23 cellular contexts compared by ENCODE assay signal in genomic region chr19:3696660-3696995, GRCh38. TPM values are rescaled to one million over a fixed set of nuclear protein-coding genes. Genes with fewer than 3 reads are reported as not detected.
DNase-seq lines count a peak whose midpoint lies in the region; ATAC-seq and TF ChIP-seq lines count a peak whose summit lies in the region.
"Had no signal": no experiment of that assay in that cellular context is flagged by ENCODE, and none has a peak within 500 bp of the region (broad histone marks: within the 10 kb centered on the region; RNA-seq: fewer than 3 reads in every experiment).

No MANE protein-coding gene starts in this region.

- CTCF ChIA-PET in WTC11 (lab: Charles Lee), result no interaction called here

- no peak overlapping the region for H4K91ac ChIP-seq in neuronal stem cell (ENCODE audit: low read depth, low read length, poor library complexity)

- ATAC-seq in gastroesophageal sphincter, result no peak
- no peak for ATAC-seq in WTC11
- no peak for ATAC-seq in GM21381 (IDR thresholded peaks at IDR 0.05; ENCODE audit: unreplicated experiment)
- ATAC-seq: CD8-positive, alpha-beta T cell; GM23338; Panc1 had no signal

- H3K4me3 ChIP-seq in ascending aorta (no peak overlapping the region), gastroesophageal sphincter (no peak overlapping the region), neuronal stem cell (ENCODE audit: low read length in 2 of 2) (no peak overlapping the region), tibial artery (no peak overlapping the region)
- H3K4me3 ChIP-seq: BLaER1, GM23338 had no signal

- no peaks in the 10 kb centered on the region for H3K36me3 Mint-ChIP-seq in WTC11

- DNase-seq in ascending aorta (ENCODE audit: low spot score in 2 of 2) (no peak), neuronal stem cell (ENCODE audit: low spot score) (no peak), tibial artery (no peak), WTC11 (ENCODE audit: low spot score) (no peak), Ammon's horn (ENCODE audit: low spot score) (no peak)
- DNase-seq in activated CD4-positive, alpha-beta T cell treated with anti-CD3 and anti-CD28 coated beads for 1 hour, result no peak
- DNase-seq: CD8-positive, alpha-beta T cell; DMS153; HCEC 1CT; NCI-H1092 treated with DMSO at 0.1 percent for 48 hours; NCI-H1436 treated with DMSO at 0.1 percent for 48 hours; NCI-H2029; NCI-H226; NCI-H510A treated with DMSO at 0.1 percent for 48 hours; NCI-H748 treated with DMSO at 0.1 percent for 48 hours; NK-92 treated with Interleukin-12 subunit alpha and Interleukin-12 subunit beta, amount 100 ng/mL, for 24 hours; SIG-M5 had no signal

- no peak overlapping the region for H3K14ac ChIP-seq in neuronal stem cell (ENCODE audit: low read length)

- POLR2A ChIA-PET in WTC11 (lab: Charles Lee), result no interaction called here

- H3K27ac ChIP-seq in ascending aorta, result peak overlapping the region; percentile 19 to 80
- H3K27ac ChIP-seq in gastroesophageal sphincter, result peak overlapping the region in 3 of 4 donors; percentile 90 to 98 (median 95)
- no peak overlapping the region for H3K27ac ChIP-seq in neuronal stem cell (replicated peaks; ENCODE audit: low read length)
- H3K27ac ChIP-seq in tibial artery, result peak overlapping the region; percentile 86 to 87
- H3K27ac ChIP-seq: BLaER1, KMS-11 had no signal

- no peak overlapping the region for H2BK5ac ChIP-seq in neuronal stem cell (ENCODE audit: low read length)

- H3K79me1 ChIP-seq in neuronal stem cell (ENCODE audit: low read depth, low read length), result peaks cover 57% of the 10 kb centered on the region

- peak overlapping the region; percentile 75 for H3K9ac ChIP-seq in neuronal stem cell (ENCODE audit: low read depth, low read length, poor library complexity)
- H3K9ac ChIP-seq: BLaER1, KMS-11 had no signal

- TF ChIP-seq CTCF in ascending aorta (IDR thresholded peaks at IDR 0.05), result no peak
- no peak for TF ChIP-seq CTCF in gastroesophageal sphincter (IDR thresholded peaks at IDR 0.05)
- TF ChIP-seq CTCF in tibial artery (IDR thresholded peaks at IDR 0.05), result no peak
- no peak for TF ChIP-seq CTCF in WTC11 (IDR thresholded peaks at IDR 0.05)

- no peak overlapping the region for H3K4ac ChIP-seq in neuronal stem cell (ENCODE audit: low read length)

- H2AK5ac ChIP-seq in neuronal stem cell (ENCODE audit: low read depth, low read length), result no peak overlapping the region

- intact Hi-C loops in ascending aorta (cut with DNase I), result no loop called here
- intact Hi-C loops in tibial artery (cut with DNase I; ENCODE audit: low total_unique reads), result no loop called here

- H4K8ac ChIP-seq in neuronal stem cell (ENCODE audit: low read depth, low read length), result no peak overlapping the region

- no peaks in the 10 kb centered on the region for H3K9me3 ChIP-seq in ascending aorta
- no peaks in the 10 kb centered on the region for H3K9me3 ChIP-seq in gastroesophageal sphincter
- peaks cover 0 to 2% of the 10 kb centered on the region in 2 donors for H3K9me3 ChIP-seq in neuronal stem cell (replicated peaks in 1 of 2; ENCODE audit: control insufficient read depth in 2 of 2, insufficient read depth in 1 of 2, low read depth in 1 of 2, low read length in 2 of 2)
- no peaks in the 10 kb centered on the region for H3K9me3 ChIP-seq in tibial artery
- H3K9me3 ChIP-seq: BLaER1 had no signal

- H3K23ac ChIP-seq in neuronal stem cell (ENCODE audit: low read depth, low read length, poor library complexity), result peak overlapping the region; percentile 90

- no peak overlapping the region for H3K27ac Mint-ChIP-seq in WTC11
- H3K27ac Mint-ChIP-seq: CD8-positive, alpha-beta T cell; GM23338 had no signal

- H3K27me3 ChIP-seq in ascending aorta, result no peaks in the 10 kb centered on the region
- no peaks in the 10 kb centered on the region for H3K27me3 ChIP-seq in gastroesophageal sphincter
- no peaks in the 10 kb centered on the region for H3K27me3 ChIP-seq in neuronal stem cell (ENCODE audit: control insufficient read depth in 3 of 3, insufficient read depth in 3 of 3, low read depth in 1 of 3, low read length in 3 of 3)
- no peaks in the 10 kb centered on the region for H3K27me3 ChIP-seq in tibial artery
- H3K27me3 ChIP-seq: BLaER1 had no signal

- no peak for TF ChIP-seq EP300 in gastroesophageal sphincter (IDR thresholded peaks at IDR 0.05)

- no peak overlapping the region for H2BK15ac ChIP-seq in neuronal stem cell (ENCODE audit: low read length)

- H3K18ac ChIP-seq in neuronal stem cell (ENCODE audit: low read length), result no peak overlapping the region

- H3K4me1 ChIP-seq in ascending aorta, result peaks cover 12 to 41% of the 10 kb centered on the region in 2 donors
- peaks cover 0 to 78% (median 26%) of the 10 kb centered on the region in 3 donors for H3K4me1 ChIP-seq in gastroesophageal sphincter
- H3K4me1 ChIP-seq in neuronal stem cell (ENCODE audit: control insufficient read depth in 2 of 2, insufficient read depth in 1 of 2, low read depth in 1 of 2, low read length in 2 of 2), result peaks cover 6 to 8% of the 10 kb centered on the region in 2 donors
- peaks cover 0 to 71% (median 49%) of the 10 kb centered on the region in 4 donors for H3K4me1 ChIP-seq in tibial artery

- H2BK12ac ChIP-seq in neuronal stem cell (ENCODE audit: low read length), result no peak overlapping the region

- H3K4me3 Mint-ChIP-seq in WTC11, result no peak overlapping the region
- H3K4me3 Mint-ChIP-seq: CD8-positive, alpha-beta T cell; GM23338 had no signal

- H2BK120ac ChIP-seq in neuronal stem cell (ENCODE audit: low read depth, low read length), result no peak overlapping the region

- no peak overlapping the region for H2AFZ ChIP-seq in neuronal stem cell (ENCODE audit: low read length)
- H2AFZ ChIP-seq: GM23338 had no signal

- no peaks in the 10 kb centered on the region for H3K27me3 Mint-ChIP-seq in WTC11 (ENCODE audit: low read depth)

- 69 to 81% methylated on average over 2 to 7 of the region's 10 CpGs for WGBS in gastroesophageal sphincter (ENCODE audit: low coverage in 1 of 2), 2 donors
- no CpG with 5 or more reads among the region's 10 CpGs for WGBS in neuronal stem cell (ENCODE audit: extremely low coverage in 2 of 2, insufficient read length in 2 of 2, insufficient replicate concordance in 1 of 2), 2 donors

- H3K36me3 ChIP-seq in ascending aorta, result peaks cover 4 to 7% of the 10 kb centered on the region in 2 donors
- peaks cover 0 to 14% of the 10 kb centered on the region in 2 donors for H3K36me3 ChIP-seq in gastroesophageal sphincter
- no peaks in the 10 kb centered on the region for H3K36me3 ChIP-seq in neuronal stem cell (replicated peaks in 1 of 2; ENCODE audit: control insufficient read depth in 2 of 2, insufficient read depth in 2 of 2, low read length in 2 of 2)
- peaks cover 0 to 18% (median 5%) of the 10 kb centered on the region in 3 donors for H3K36me3 ChIP-seq in tibial artery

- H3K4me1 Mint-ChIP-seq in WTC11, result peaks cover 3% of the 10 kb centered on the region; the same call in 1 of the 2 replicates
- H3K4me1 Mint-ChIP-seq: GM23338 had no signal

- H3K9me3 Mint-ChIP-seq in WTC11, result peaks cover 11% of the 10 kb centered on the region
- H3K9me3 Mint-ChIP-seq: CD8-positive, alpha-beta T cell had no signal

- TF ChIP-seq POLR2A in gastroesophageal sphincter (IDR thresholded peaks at IDR 0.05), result no peak

- H3K4me2 ChIP-seq in neuronal stem cell (ENCODE audit: insufficient read depth, low read length, poor library complexity, severe bottlenecking), result no peak overlapping the region
- H3K4me2 ChIP-seq: BLaER1, GM23338, KMS-11 had no signal

TF ChIP-seq in WTC11, 78 proteins besides CTCF, POLR2A, EP300 and RAD21 (continues in another document):
- TF ChIP-seq ZNF671 (CRISPR knock-in tag; IDR thresholded peaks at IDR 0.05), result no peak
- no peak for TF ChIP-seq NR2C2 (CRISPR knock-in tag; IDR thresholded peaks at IDR 0.05)
- no peak for TF ChIP-seq HMGA2 (CRISPR knock-in tag; IDR thresholded peaks at IDR 0.05)
- TF ChIP-seq HMGXB4 (CRISPR knock-in tag; IDR thresholded peaks at IDR 0.05), result no peak
- TF ChIP-seq RORB (CRISPR knock-in tag; IDR thresholded peaks at IDR 0.05), result no peak
- no peak for TF ChIP-seq IRF1 (CRISPR knock-in tag; IDR thresholded peaks at IDR 0.05)
- TF ChIP-seq GTF2I (CRISPR knock-in tag; conservative IDR thresholded peaks at IDR 0.05), result no peak
- TF ChIP-seq ZBTB43 (CRISPR knock-in tag; IDR thresholded peaks at IDR 0.05), result no peak

RNA-seq across cellular contexts. Expression of gene PIP5K1C, which starts 3.6 kb away (rescaled TPM):
- total RNA-seq in ascending aorta (87.3 TPM), gastroesophageal sphincter (100 to 1,000 TPM in 1 of 4 donors, 10 to 100 TPM in 3; 50.8 to 165 (median 61.5) TPM), WTC11 (2021) (34.0 to 36.2 TPM (median 36.0 TPM) in 3 replicates)
- polyA plus RNA-seq in neuronal stem cell (2013, experiment 1 of 2), result 25.4 TPM
- 24.7 TPM for polyA plus RNA-seq in neuronal stem cell (2013, experiment 2 of 2)

RNA-seq across cellular contexts. Expression of gene TJP3, which starts 11.6 kb away (rescaled TPM):
- 12.6 TPM for total RNA-seq in ascending aorta
- 1 to 10 TPM in 1 of 4 donors, under 1 TPM in 1, not detected in 2; 0.78 to 3.6 TPM for total RNA-seq in gastroesophageal sphincter
- polyA plus RNA-seq in neuronal stem cell (2013, experiment 1 of 2), result 23.4 TPM
- polyA plus RNA-seq in neuronal stem cell (2013, experiment 2 of 2), result 21.0 TPM
- 36.2 to 44.0 TPM (median 39.7 TPM) in 3 replicates for total RNA-seq in WTC11 (2021)
